In the genomic region with DNA sequence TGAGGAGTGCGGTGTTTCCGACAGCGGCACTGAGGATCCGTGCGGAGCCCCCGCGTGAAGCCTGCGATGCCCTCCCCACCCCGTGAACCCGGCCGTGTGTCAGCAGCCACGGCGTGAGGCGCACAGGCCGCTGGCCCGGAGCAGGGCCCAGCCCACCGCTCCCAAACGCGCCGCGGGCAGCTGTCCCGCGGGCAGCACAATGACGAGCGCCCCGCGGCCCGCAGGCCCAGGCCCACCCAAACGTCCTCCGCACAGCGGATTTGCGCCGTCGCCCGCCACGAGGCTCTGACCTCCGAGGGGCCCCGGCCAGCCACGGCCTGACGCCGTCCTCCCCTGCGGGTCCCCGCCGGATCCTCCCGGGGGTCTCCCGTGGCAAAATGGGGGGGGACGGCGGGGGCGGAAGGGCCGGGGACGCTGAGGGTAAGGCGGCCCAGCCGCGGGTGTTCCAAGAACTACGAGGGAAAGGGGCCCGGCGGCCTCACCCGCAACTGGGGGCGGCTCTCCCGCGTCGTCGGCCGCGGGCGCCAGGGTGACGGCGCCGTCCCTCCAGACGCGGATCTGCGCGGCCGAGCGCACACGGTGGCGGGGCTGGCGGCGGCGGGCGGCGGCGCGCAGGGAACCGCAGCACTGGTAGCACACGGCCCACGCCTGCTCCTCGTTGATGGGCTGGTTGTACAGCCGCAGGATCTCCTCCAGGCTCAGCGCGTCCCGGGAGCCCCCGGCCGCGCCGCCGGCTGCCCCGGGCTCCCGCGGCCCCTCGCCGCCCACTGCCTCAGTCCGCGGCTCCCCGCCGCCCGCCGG, we compare ENCODE assay signal across 8 cellular contexts.
DNase-seq lines count a peak whose midpoint lies in the region; ATAC-seq and TF ChIP-seq lines count a peak whose summit lies in the region.

No MANE protein-coding gene starts in this region.

- H3K27me3 ChIP-seq in OCI-LY3 (ENCODE audit: low read depth, low read length): no peaks in the 10 kb centered on the region

- TF ChIP-seq CTCF in OCI-LY3 (IDR thresholded peaks at IDR 0.05; ENCODE audit: low read depth, low read length): no peak

- ATAC-seq in HG02571 (IDR thresholded peaks at IDR 0.05; ENCODE audit: unreplicated experiment): peak; percentile 43

- H3K9ac ChIP-seq in OCI-LY3 (ENCODE audit: low read length): peak overlapping the region; percentile 68

- H3K4me1 ChIP-seq in OCI-LY3 (ENCODE audit: low read length): peaks cover 13% of the 10 kb centered on the region; the same call in 1 of the 2 replicates

- no peaks in the 10 kb centered on the region for H3K36me3 ChIP-seq in OCI-LY3 (replicated peaks; ENCODE audit: low read depth, low read length)

- DNase-seq in NCI-H748 (lab: John Stamatoyannopoulos, UW; ENCODE audit: unreplicated experiment) (peak; percentile 76), NCI-H748 treated with DMSO at 0.1 percent for 48 hours (lab: John Stamatoyannopoulos, UW) (no peak), hepatic stellate cell (ENCODE audit: low spot score) (peak; percentile 50), putamen (ENCODE audit: low spot score) (peak; percentile 42), NCI-H2029 treated with DMSO at 0.1 percent for 48 hours (lab: John Stamatoyannopoulos, UW) (no peak)

- peaks cover 26% of the 10 kb centered on the region for H3K79me2 ChIP-seq in OCI-LY3 (ENCODE audit: low read length)

- peak overlapping the region; percentile 22; the same call in 1 of the 2 replicates for H2AFZ ChIP-seq in OCI-LY3 (ENCODE audit: low read depth, low read length)

- no peaks in the 10 kb centered on the region; the same call in 1 of the 2 replicates for H4K20me1 ChIP-seq in OCI-LY3 (ENCODE audit: insufficient read depth, low read length)

- H3K27ac ChIP-seq in OCI-LY3 (ENCODE audit: low read length) (no peak overlapping the region), angular gyrus (ENCODE audit: low read depth, low read length) (peak overlapping the region; percentile 70)

- peak overlapping the region; percentile 80 for H3K4me2 ChIP-seq in OCI-LY3 (ENCODE audit: low read length)

- peak overlapping the region; percentile 87 for H3K4me3 ChIP-seq in OCI-LY3 (ENCODE audit: low read length)

- no peaks in the 10 kb centered on the region for H3K9me3 ChIP-seq in OCI-LY3 (ENCODE audit: insufficient read depth, low read length)

Comparison
In these comparisons a context has a peak if more than half of its experiments do, and no peak if none do; other contexts are left out.
1. DNase-seq: peak in NCI-H748 (single experiment), hepatic stellate cell (single experiment) and putamen (single experiment); none in NCI-H748 treated with DMSO at 0.1 percent for 48 hours (single experiment) and NCI-H2029 treated with DMSO at 0.1 percent for 48 hours (single experiment).